1 cellular context compared by ENCODE assay signal in genomic region chr18:57135705-57136104, GRCh38.
TF ChIP-seq lines count a peak whose summit lies in the region.

No MANE protein-coding gene starts in this region.

TF ChIP-seq in neural cell, 6 proteins besides CTCF, POLR2A, EP300 and RAD21 (continued from another document):
- no peak for TF ChIP-seq REST (IDR thresholded peaks at IDR 0.05; ENCODE audit: borderline replicate concordance)
